Comparison of ENCODE assay signal across 17 cellular contexts in the genomic region with DNA sequence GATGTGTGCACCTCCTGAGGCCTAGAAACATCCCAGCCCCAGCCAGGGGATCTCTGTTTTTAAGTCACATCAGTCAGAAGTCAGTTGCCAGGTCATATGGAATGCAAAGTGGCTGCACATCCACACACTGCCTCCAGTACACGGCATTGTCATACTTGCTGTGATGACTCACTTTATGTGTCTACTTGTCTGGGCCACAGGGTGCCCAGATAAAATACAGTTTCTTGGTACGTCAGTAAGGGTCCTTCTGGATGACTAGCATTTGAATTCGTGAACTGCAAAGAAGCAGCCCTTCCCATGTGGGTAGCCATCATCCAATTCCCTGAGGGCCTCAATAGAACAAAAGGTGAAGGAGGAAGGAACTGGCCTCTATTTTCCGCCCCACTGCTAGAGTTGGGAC. TPM values are rescaled to one million over a fixed set of nuclear protein-coding genes. Genes with fewer than 3 reads are reported as not detected.
A peak's percentile ranks its signal among the peaks of the same experiment; 100 is the strongest.
DNase-seq lines count a peak whose midpoint lies in the region; FAIRE-seq and TF ChIP-seq lines count a peak whose summit lies in the region.
"Had no signal": no experiment of that assay in that cellular context is flagged by ENCODE, and none has a peak within 500 bp of the region (broad histone marks: within the 10 kb centered on the region; RNA-seq: fewer than 3 reads in every experiment).

No MANE protein-coding gene starts in this region.

- no peak overlapping the region for H3K27ac ChIP-seq in astrocyte (ENCODE audit: low read depth, low read length)
- H3K27ac ChIP-seq: hepatocyte had no signal

- FAIRE-seq in astrocyte (lab: Jason Lieb, UNC): no peak
- FAIRE-seq: colon had no signal

- H3K9me3 Mint-ChIP-seq in astrocyte (ENCODE audit: unreplicated experiment) (no peaks in the 10 kb centered on the region), mesothelial cell of epicardium (peaks cover 25% of the 10 kb centered on the region)
- H3K9me3 Mint-ChIP-seq: activated naive CD4-positive, alpha-beta T cell treated with anti-CD3 and anti-CD28 coated beads, Interleukin-2, amount 50 U/mL, for 24 hours; type B pancreatic cell had no signal

- no peaks in the 10 kb centered on the region for H3K9me3 ChIP-seq in astrocyte (ENCODE audit: insufficient read depth, low read depth, low read length)

- no peaks in the 10 kb centered on the region for H4K20me1 ChIP-seq in astrocyte (ENCODE audit: insufficient read depth, low read length)

- no peaks in the 10 kb centered on the region for H3K27me3 ChIP-seq in astrocyte (ENCODE audit: insufficient read depth, low read length)
- H3K27me3 ChIP-seq: hepatocyte had no signal

- H3K27me3 Mint-ChIP-seq in astrocyte (ENCODE audit: low read depth, unreplicated experiment): no peaks in the 10 kb centered on the region
- H3K27me3 Mint-ChIP-seq in mesothelial cell of epicardium (ENCODE audit: low read depth): no peaks in the 10 kb centered on the region
- H3K27me3 Mint-ChIP-seq: activated naive CD4-positive, alpha-beta T cell treated with anti-CD3 and anti-CD28 coated beads, Interleukin-2, amount 50 U/mL, for 24 hours; CD4-positive, CD25-positive, alpha-beta regulatory T cell; type B pancreatic cell had no signal

- H3K4me2 ChIP-seq in astrocyte (ENCODE audit: low read length): no peak overlapping the region
- H3K4me2 ChIP-seq: hepatocyte had no signal

- no peak overlapping the region for H3K9ac ChIP-seq in astrocyte (ENCODE audit: low read length)

- no peak overlapping the region for H2AFZ ChIP-seq in astrocyte (ENCODE audit: low read depth, low read length)
- H2AFZ ChIP-seq: hepatocyte had no signal

- DNase-seq in AG10803 (ENCODE audit: low read depth) (peak; percentile 11), GM03348 (ENCODE audit: low spot score) (peak; percentile 6), astrocyte (ENCODE audit: low read depth) (peak; percentile 20), kidney tubule cell (ENCODE audit: low spot score) (peak; percentile 36), mesothelial cell of epicardium (ENCODE audit: low spot score in 2 of 2, unreplicated experiment in 2 of 2) (no peak), NCI-H510A treated with DMSO at 0.1 percent for 48 hours (lab: John Stamatoyannopoulos, UW) (no peak), NCI-H524 (lab: John Stamatoyannopoulos, UW) (no peak)
- DNase-seq: activated CD8-positive, alpha-beta memory T cell treated with anti-CD3 and anti-CD28 coated beads for 24 hours; CD4-positive, CD25-positive, alpha-beta regulatory T cell; DND-41; NCI-H1092; NCI-H2171 treated with DMSO at 0.1 percent for 48 hours; stimulated activated CD8-positive, alpha-beta memory T cell treated with anti-CD3 and anti-CD28 coated beads, Interleukin-4, amount 100 ng/mL, for 48 hours had no signal

- H3K27ac Mint-ChIP-seq in astrocyte (ENCODE audit: unreplicated experiment): no peak overlapping the region
- H3K27ac Mint-ChIP-seq in mesothelial cell of epicardium: no peak overlapping the region
- H3K27ac Mint-ChIP-seq: activated naive CD4-positive, alpha-beta T cell treated with anti-CD3 and anti-CD28 coated beads, Interleukin-2, amount 50 U/mL, for 24 hours; CD4-positive, CD25-positive, alpha-beta regulatory T cell; type B pancreatic cell had no signal

- TF ChIP-seq CTCF in AG10803 (conservative IDR thresholded peaks at IDR 0.05; ENCODE audit: low read length) (no peak), astrocyte (IDR thresholded peaks at IDR 0.05; ENCODE audit: insufficient read depth, low read depth, low read length) (no peak), mesothelial cell of epicardium (IDR thresholded peaks at IDR 0.05; ENCODE audit: unreplicated experiment) (no peak)

- H3K36me3 ChIP-seq in astrocyte (ENCODE audit: insufficient read depth, low read length): no peaks in the 10 kb centered on the region

- H3K4me1 ChIP-seq in astrocyte (ENCODE audit: insufficient read depth, low read length): no peaks in the 10 kb centered on the region

- H3K4me1 Mint-ChIP-seq in astrocyte (ENCODE audit: low read depth, unreplicated experiment) (peaks cover 2% of the 10 kb centered on the region), mesothelial cell of epicardium (peaks cover 2% of the 10 kb centered on the region)

- H3K36me3 Mint-ChIP-seq in astrocyte (ENCODE audit: low read depth, unreplicated experiment) (no peaks in the 10 kb centered on the region), mesothelial cell of epicardium (peaks cover 37% of the 10 kb centered on the region)

- H3K79me2 ChIP-seq in astrocyte (ENCODE audit: insufficient read depth, low read length): no peaks in the 10 kb centered on the region
- H3K79me2 ChIP-seq: hepatocyte had no signal

- no peak overlapping the region for H3K4me3 Mint-ChIP-seq in astrocyte (ENCODE audit: unreplicated experiment)
- H3K4me3 Mint-ChIP-seq in mesothelial cell of epicardium: no peak overlapping the region
- H3K4me3 Mint-ChIP-seq: activated naive CD4-positive, alpha-beta T cell treated with anti-CD3 and anti-CD28 coated beads, Interleukin-2, amount 50 U/mL, for 24 hours; CD4-positive, CD25-positive, alpha-beta regulatory T cell; type B pancreatic cell had no signal

- no peak overlapping the region for H3K4me3 ChIP-seq in AG10803 (ENCODE audit: low read length)
- no peak overlapping the region for H3K4me3 ChIP-seq in astrocyte (ENCODE audit: insufficient read depth, low read depth, low read length)
- H3K4me3 ChIP-seq: hepatocyte had no signal

RNA-seq across cellular contexts. Expression of a gene that starts 27.7 kb away (rescaled TPM):
- 8.9 and 9.8 TPM in 2 replicates for total RNA-seq in astrocyte
- 23.7 to 24.8 TPM (median 24.1 TPM) in 3 replicates for total RNA-seq in mesothelial cell of epicardium

Comparison
In these comparisons a context has a peak if more than half of its experiments do, and no peak if none do; other contexts are left out.
1. DNase-seq: peak in AG10803 (single experiment), GM03348 (single experiment), astrocyte (single experiment) and kidney tubule cell (single experiment); none in mesothelial cell of epicardium (0 of 2), NCI-H510A treated with DMSO at 0.1 percent for 48 hours (single experiment) and NCI-H524 (0 of 2).